In genomic region chr7:130669051-130669700, GRCh38 we compare ENCODE assay signal across 10 cellular contexts. TPM values are rescaled to one million over a fixed set of nuclear protein-coding genes. Genes with fewer than 3 reads are reported as not detected.
DNase-seq lines count a peak whose midpoint lies in the region; ATAC-seq, FAIRE-seq and TF ChIP-seq lines count a peak whose summit lies in the region.
"Had no signal": no experiment of that assay in that cellular context is flagged by ENCODE, and none has a peak within 500 bp of the region (broad histone marks: within the 10 kb centered on the region; RNA-seq: fewer than 3 reads in every experiment).

No MANE protein-coding gene starts in this region.

- H3K79me2 ChIP-seq in fibroblast of lung (ENCODE audit: control insufficient read depth, insufficient read depth, low read length): no peaks in the 10 kb centered on the region

- H3K36me3 ChIP-seq in fibroblast of lung (ENCODE audit: control insufficient read depth, insufficient read depth, low read length) (no peaks in the 10 kb centered on the region), neuronal stem cell (replicated peaks in 1 of 2; ENCODE audit: control insufficient read depth in 2 of 2, insufficient read depth in 2 of 2, low read length in 2 of 2) (peaks cover 0 to 27% of the 10 kb centered on the region in 2 donors)

- peak overlapping the region; percentile 84 for H2AFZ ChIP-seq in fibroblast of lung (ENCODE audit: low read length)
- peak overlapping the region; percentile 96 for H2AFZ ChIP-seq in neuronal stem cell (ENCODE audit: low read length)

- no peaks in the 10 kb centered on the region for H3K36me3 Mint-ChIP-seq in T-helper 17 cell (ENCODE audit: low read depth)

- FAIRE-seq in D721Med (lab: Jason Lieb, UNC): no peak

- no peaks in the 10 kb centered on the region for H3K79me1 ChIP-seq in neuronal stem cell (ENCODE audit: low read depth, low read length)

- DNase-seq in AG09309 (ENCODE audit: low read depth): no peak
- DNase-seq in T-helper 17 cell: peak in 1 of 3 donors; percentile 14
- no peak for DNase-seq in fibroblast of lung (ENCODE audit: low read depth in 2 of 2)
- DNase-seq in neuronal stem cell (ENCODE audit: low spot score): no peak
- DNase-seq in NCI-H446 treated with DMSO at 0.1 percent for 48 hours (lab: John Stamatoyannopoulos, UW): no peak
- DNase-seq in D721Med (ENCODE audit: insufficient read length, low spot score): no peak

- peak overlapping the region; percentile 93 for H3K23ac ChIP-seq in neuronal stem cell (ENCODE audit: low read depth, low read length, poor library complexity)

- H4K8ac ChIP-seq in neuronal stem cell (ENCODE audit: low read depth, low read length): no peak overlapping the region

- H3K4me3 Mint-ChIP-seq in T-helper 17 cell: peak overlapping the region; percentile 87

- H3K4me1 ChIP-seq in fibroblast of lung (ENCODE audit: control insufficient read depth, extremely low read depth, insufficient read depth, low read length) (peaks cover 4% of the 10 kb centered on the region), neuronal stem cell (ENCODE audit: control insufficient read depth in 2 of 2, insufficient read depth in 1 of 2, low read depth in 1 of 2, low read length in 2 of 2) (peaks cover 0 to 10% of the 10 kb centered on the region in 2 donors)

- no peak overlapping the region for H2BK12ac ChIP-seq in neuronal stem cell (ENCODE audit: low read length)

- H2BK120ac ChIP-seq in neuronal stem cell (ENCODE audit: low read depth, low read length): no peak overlapping the region

- peak; percentile 22 for ATAC-seq in GM18868 (IDR thresholded peaks at IDR 0.05; ENCODE audit: unreplicated experiment)
- ATAC-seq in HG03108 (IDR thresholded peaks at IDR 0.05; ENCODE audit: unreplicated experiment): peak; percentile 23
- peak; percentile 3 for ATAC-seq in T-helper 17 cell

- peaks cover 5% of the 10 kb centered on the region for H3K27me3 Mint-ChIP-seq in T-helper 17 cell

- H3K9me3 ChIP-seq in T-helper 17 cell (ENCODE audit: control insufficient read depth, low read length, poor library complexity, severe bottlenecking) (no peaks in the 10 kb centered on the region), fibroblast of lung (ENCODE audit: control insufficient read depth, insufficient read depth, low read depth, low read length) (no peaks in the 10 kb centered on the region), neuronal stem cell (replicated peaks in 1 of 2; ENCODE audit: control insufficient read depth in 2 of 2, insufficient read depth in 1 of 2, low read depth in 1 of 2, low read length in 2 of 2) (no peaks in the 10 kb centered on the region)

- H2AK5ac ChIP-seq in neuronal stem cell (ENCODE audit: low read depth, low read length): no peak overlapping the region

- peak overlapping the region; percentile 55 for H3K27ac ChIP-seq in fibroblast of lung (ENCODE audit: insufficient read depth, low read length)
- H3K27ac ChIP-seq in neuronal stem cell (replicated peaks; ENCODE audit: low read length): no peak overlapping the region

- H3K27ac Mint-ChIP-seq in T-helper 17 cell: peak overlapping the region; percentile 70

- peak overlapping the region; percentile 93 for H3K4me2 ChIP-seq in fibroblast of lung (ENCODE audit: extremely low read depth, insufficient read depth, low read length)
- H3K4me2 ChIP-seq in neuronal stem cell (ENCODE audit: insufficient read depth, low read length, poor library complexity, severe bottlenecking): peak overlapping the region; percentile 90

- no peak overlapping the region for H4K91ac ChIP-seq in neuronal stem cell (ENCODE audit: low read depth, low read length, poor library complexity)

- no peak overlapping the region for H2BK5ac ChIP-seq in neuronal stem cell (ENCODE audit: low read length)

- H3K4me1 Mint-ChIP-seq in T-helper 17 cell: peaks cover 18% of the 10 kb centered on the region

- no peak for TF ChIP-seq CTCF in AG09309 (IDR thresholded peaks at IDR 0.05; ENCODE audit: control insufficient read depth, insufficient read depth, low read depth, low read length, missing control alignments)
- TF ChIP-seq CTCF in fibroblast of lung (conservative IDR thresholded peaks at IDR 0.05 in 1 of 2, IDR thresholded peaks at IDR 0.05 in 1 of 2; ENCODE audit: low read depth in 1 of 2, low read length in 2 of 2): no peak
- TF ChIP-seq CTCF in D721Med (IDR thresholded peaks at IDR 0.05; ENCODE audit: insufficient read depth, missing control alignments): no peak

- peak overlapping the region; percentile 92 for H3K4me3 ChIP-seq in AG09309 (ENCODE audit: control insufficient read depth, low read depth, low read length)
- peak overlapping the region; percentile 62 to 89 (median 79) for H3K4me3 ChIP-seq in fibroblast of lung (replicated peaks in 1 of 4; ENCODE audit: control extremely low read depth in 1 of 4, insufficient read depth in 1 of 4, low read depth in 3 of 4, low read length in 4 of 4)
- peak overlapping the region; percentile 97 to 99 for H3K4me3 ChIP-seq in neuronal stem cell (ENCODE audit: low read length in 2 of 2)

- no peaks in the 10 kb centered on the region for H4K20me1 ChIP-seq in fibroblast of lung (ENCODE audit: control insufficient read depth, extremely low read depth, insufficient read depth, low read length)

- WGBS in neuronal stem cell (ENCODE audit: extremely low coverage in 2 of 2, insufficient read length in 2 of 2, insufficient replicate concordance in 1 of 2), 2 donors: no CpG with 5 or more reads among the region's 16 CpGs

- H3K9ac ChIP-seq in fibroblast of lung (ENCODE audit: insufficient read depth, low read length) (peak overlapping the region; percentile 72), neuronal stem cell (ENCODE audit: low read depth, low read length, poor library complexity) (peak overlapping the region; percentile 78)

- peak overlapping the region; percentile 91 for H3K18ac ChIP-seq in neuronal stem cell (ENCODE audit: low read length)

- H2BK15ac ChIP-seq in neuronal stem cell (ENCODE audit: low read length): no peak overlapping the region

- no peak overlapping the region for H3K4ac ChIP-seq in neuronal stem cell (ENCODE audit: low read length)

- H3K14ac ChIP-seq in neuronal stem cell (ENCODE audit: low read length): peak overlapping the region; percentile 31

- H3K27me3 ChIP-seq in fibroblast of lung (ENCODE audit: control insufficient read depth, insufficient read depth, low read length) (no peaks in the 10 kb centered on the region), neuronal stem cell (ENCODE audit: control insufficient read depth in 3 of 3, insufficient read depth in 3 of 3, low read depth in 1 of 3, low read length in 3 of 3) (no peaks in the 10 kb centered on the region)

RNA-seq across cellular contexts. Expression of gene COPG2, which starts 0.6 kb away (rescaled TPM):
- total RNA-seq in T-helper 17 cell: 1 to 10 TPM; 7.6 to 8.7 TPM
- total RNA-seq in fibroblast of lung: 34.7 and 52.4 TPM in 2 replicates
- 34.3 and 47.8 TPM in 2 replicates for polyA plus RNA-seq in fibroblast of lung
- 23.2 and 27.7 TPM in 2 replicates for polyA plus RNA-seq in fibroblast of lung (2012)
- polyA minus RNA-seq in fibroblast of lung (ENCODE audit: low replicate concordance): 17.6 and 22.4 TPM in 2 replicates
- 45.9 TPM for polyA plus RNA-seq in neuronal stem cell (2013, experiment 1 of 2)
- 44.5 TPM for polyA plus RNA-seq in neuronal stem cell (2013, experiment 2 of 2)

RNA-seq across cellular contexts. Expression of gene TSGA13, which starts 17.2 kb away (rescaled TPM):
- total RNA-seq in T-helper 17 cell (not detected), fibroblast of lung (not detected in 2 replicates)
- not detected in 2 replicates for polyA plus RNA-seq in fibroblast of lung
- polyA plus RNA-seq in fibroblast of lung (2012): not detected in 2 replicates
- polyA minus RNA-seq in fibroblast of lung (ENCODE audit: low replicate concordance): not detected in 2 replicates
- not detected for polyA plus RNA-seq in neuronal stem cell (2013, experiment 1 of 2)
- polyA plus RNA-seq in neuronal stem cell (2013, experiment 2 of 2): not detected
- total RNA-seq: HT1080, pulmonary artery endothelial cell had no signal
